In the genomic region with DNA sequence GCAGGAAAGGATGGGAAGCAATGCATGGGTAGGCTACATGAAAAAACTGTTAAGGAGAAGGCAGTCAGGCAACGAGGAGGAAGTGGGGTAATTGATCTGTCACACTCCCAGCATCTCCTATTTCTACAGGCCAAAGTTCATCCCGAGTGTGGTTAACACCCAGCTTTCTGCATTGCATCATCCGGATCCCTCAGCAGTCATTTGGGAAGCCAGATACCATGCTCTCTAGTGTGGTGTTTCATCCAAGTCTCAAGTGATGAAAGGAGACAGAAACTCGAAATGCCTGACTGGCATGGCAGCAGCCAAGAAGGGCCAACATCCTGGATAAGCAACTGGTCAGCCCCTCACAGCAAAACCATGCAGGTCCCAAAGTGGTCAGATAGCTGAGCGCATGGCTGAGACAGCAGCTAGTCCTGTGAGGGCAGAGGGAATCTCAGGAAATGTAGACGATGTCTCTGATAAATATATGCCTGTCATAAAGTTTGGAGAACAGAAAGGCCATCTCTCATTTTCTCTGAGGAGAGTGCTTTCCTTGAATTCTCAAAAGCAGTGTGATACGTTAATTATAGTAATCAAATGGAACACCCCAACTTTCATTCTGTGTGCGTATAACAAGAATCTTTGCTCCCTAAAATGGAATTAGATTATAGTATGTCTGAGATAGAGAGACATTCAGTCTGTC, we compare ENCODE assay signal across 1 cellular context.
TF ChIP-seq lines count a peak whose summit lies in the region.

No MANE protein-coding gene starts in this region.

TF ChIP-seq in HepG2, 621 proteins besides CTCF, POLR2A, EP300 and RAD21 (continued from another document and continues in another):
- TF ChIP-seq ZNF770 (CRISPR knock-in tag; IDR thresholded peaks at IDR 0.05), result peak; percentile 63; the same call in 1 of the 2 replicates
- TF ChIP-seq FOXO1 (CRISPR knock-in tag; IDR thresholded peaks at IDR 0.05), result peak; percentile 92
- TF ChIP-seq SATB2 (CRISPR knock-in tag; IDR thresholded peaks at IDR 0.05), result no peak
- TF ChIP-seq SRSF4 (IDR thresholded peaks at IDR 0.05; ENCODE audit: low read depth, low read length, poor library complexity, severe bottlenecking), result no peak
- TF ChIP-seq IRX3 (CRISPR knock-in tag; IDR thresholded peaks at IDR 0.05; ENCODE audit: borderline replicate concordance, low read depth), result no peak; the same call in 1 of the 2 replicates
- TF ChIP-seq FOXK1 (CRISPR knock-in tag; IDR thresholded peaks at IDR 0.05; ENCODE audit: borderline replicate concordance, low read depth), result peak; percentile 88
- TF ChIP-seq ZNF251 (CRISPR knock-in tag; IDR thresholded peaks at IDR 0.05), result no peak
- TF ChIP-seq MAFK (conservative IDR thresholded peaks at IDR 0.05 in 1 of 2, IDR thresholded peaks at IDR 0.05 in 1 of 2; ENCODE audit: low read length in 2 of 2), result no peak
- no peak for TF ChIP-seq ZNF234 (CRISPR knock-in tag; conservative IDR thresholded peaks at IDR 0.05)
- no peak for TF ChIP-seq TBP (CRISPR knock-in tag; IDR thresholded peaks at IDR 0.05)
- TF ChIP-seq TRIM24 (CRISPR knock-in tag; IDR thresholded peaks at IDR 0.05), result no peak
- TF ChIP-seq, protein P1, sequence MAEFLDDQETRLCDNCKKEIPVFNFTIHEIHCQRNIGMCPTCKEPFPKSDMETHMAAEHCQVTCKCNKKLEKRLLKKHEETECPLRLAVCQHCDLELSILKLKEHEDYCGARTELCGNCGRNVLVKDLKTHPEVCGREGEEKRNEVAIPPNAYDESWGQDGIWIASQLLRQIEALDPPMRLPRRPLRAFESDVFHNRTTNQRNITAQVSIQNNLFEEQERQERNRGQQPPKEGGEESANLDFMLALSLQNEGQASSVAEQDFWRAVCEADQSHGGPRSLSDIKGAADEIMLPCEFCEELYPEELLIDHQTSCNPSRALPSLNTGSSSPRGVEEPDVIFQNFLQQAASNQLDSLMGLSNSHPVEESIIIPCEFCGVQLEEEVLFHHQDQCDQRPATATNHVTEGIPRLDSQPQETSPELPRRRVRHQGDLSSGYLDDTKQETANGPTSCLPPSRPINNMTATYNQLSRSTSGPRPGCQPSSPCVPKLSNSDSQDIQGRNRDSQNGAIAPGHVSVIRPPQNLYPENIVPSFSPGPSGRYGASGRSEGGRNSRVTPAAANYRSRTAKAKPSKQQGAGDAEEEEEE (CRISPR knock-in tag; IDR thresholded peaks at IDR 0.05; ENCODE audit: borderline replicate concordance), result peak; percentile 92; the same call in 1 of the 2 replicates
- TF ChIP-seq NBN (conservative IDR thresholded peaks at IDR 0.05), result no peak
- peak; percentile 96 for TF ChIP-seq IRF2 (CRISPR knock-in tag; IDR thresholded peaks at IDR 0.05)
- peak; percentile 67; the same call in 1 of the 2 replicates for TF ChIP-seq WIZ (CRISPR knock-in tag; IDR thresholded peaks at IDR 0.05)
- TF ChIP-seq PPARG (CRISPR knock-in tag; conservative IDR thresholded peaks at IDR 0.05), result peak; percentile 97
- 0 out of 2 replicates have a peak, but pooled peaks have one; percentile 50 for TF ChIP-seq ZBTB3 (CRISPR knock-in tag; IDR thresholded peaks at IDR 0.05; ENCODE audit: borderline replicate concordance, low read depth)
- no peak for TF ChIP-seq ZNF138 (CRISPR knock-in tag; IDR thresholded peaks at IDR 0.05; ENCODE audit: low read depth)
- TF ChIP-seq THAP9 (CRISPR knock-in tag; IDR thresholded peaks at IDR 0.05; ENCODE audit: borderline replicate concordance), result peak; percentile 45; the same call in 1 of the 2 replicates
- 0 out of 2 replicates have a peak, but pooled peaks have one; percentile 22 for TF ChIP-seq STAT6 (CRISPR knock-in tag; IDR thresholded peaks at IDR 0.05; ENCODE audit: borderline replicate concordance)
- TF ChIP-seq SCMH1 (CRISPR knock-in tag; IDR thresholded peaks at IDR 0.05; ENCODE audit: borderline replicate concordance), result no peak
- TF ChIP-seq, protein P2, sequence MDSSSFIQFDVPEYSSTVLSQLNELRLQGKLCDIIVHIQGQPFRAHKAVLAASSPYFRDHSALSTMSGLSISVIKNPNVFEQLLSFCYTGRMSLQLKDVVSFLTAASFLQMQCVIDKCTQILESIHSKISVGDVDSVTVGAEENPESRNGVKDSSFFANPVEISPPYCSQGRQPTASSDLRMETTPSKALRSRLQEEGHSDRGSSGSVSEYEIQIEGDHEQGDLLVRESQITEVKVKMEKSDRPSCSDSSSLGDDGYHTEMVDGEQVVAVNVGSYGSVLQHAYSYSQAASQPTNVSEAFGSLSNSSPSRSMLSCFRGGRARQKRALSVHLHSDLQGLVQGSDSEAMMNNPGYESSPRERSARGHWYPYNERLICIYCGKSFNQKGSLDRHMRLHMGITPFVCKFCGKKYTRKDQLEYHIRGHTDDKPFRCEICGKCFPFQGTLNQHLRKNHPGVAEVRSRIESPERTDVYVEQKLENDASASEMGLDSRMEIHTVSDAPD (CRISPR knock-in tag; IDR thresholded peaks at IDR 0.05), result peak; percentile 91; the same call in 1 of the 2 replicates
- TF ChIP-seq SP140L (CRISPR knock-in tag; IDR thresholded peaks at IDR 0.05; ENCODE audit: borderline replicate concordance), result no peak
- peak; percentile 43; the same call in 1 of the 2 replicates for TF ChIP-seq ZFX (CRISPR knock-in tag; IDR thresholded peaks at IDR 0.05; ENCODE audit: low read depth)
- no peak for TF ChIP-seq ZMAT5 (CRISPR knock-in tag; IDR thresholded peaks at IDR 0.05; ENCODE audit: borderline replicate concordance, low read depth)
- TF ChIP-seq, protein P3, sequence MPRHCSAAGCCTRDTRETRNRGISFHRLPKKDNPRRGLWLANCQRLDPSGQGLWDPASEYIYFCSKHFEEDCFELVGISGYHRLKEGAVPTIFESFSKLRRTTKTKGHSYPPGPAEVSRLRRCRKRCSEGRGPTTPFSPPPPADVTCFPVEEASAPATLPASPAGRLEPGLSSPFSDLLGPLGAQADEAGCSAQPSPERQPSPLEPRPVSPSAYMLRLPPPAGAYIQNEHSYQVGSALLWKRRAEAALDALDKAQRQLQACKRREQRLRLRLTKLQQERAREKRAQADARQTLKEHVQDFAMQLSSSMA (CRISPR knock-in tag; IDR thresholded peaks at IDR 0.05), result no peak
- peak; percentile 21 for TF ChIP-seq ZNF883 (CRISPR knock-in tag; IDR thresholded peaks at IDR 0.05; ENCODE audit: not compliant biosample characterization)
- TF ChIP-seq ZNF552 (CRISPR knock-in tag; IDR thresholded peaks at IDR 0.05; ENCODE audit: borderline replicate concordance), result 0 out of 2 replicates have a peak, but pooled peaks have one; percentile 63
- TF ChIP-seq ZNF747 (CRISPR knock-in tag; IDR thresholded peaks at IDR 0.05; ENCODE audit: borderline replicate concordance), result no peak
- peak; percentile 97 for TF ChIP-seq HNF4G (IDR thresholded peaks at IDR 0.05; ENCODE audit: borderline replicate concordance, low read depth, low read length)
- peak; percentile 98 for TF ChIP-seq HNF4G (CRISPR knock-in tag; IDR thresholded peaks at IDR 0.05; ENCODE audit: borderline replicate concordance, low read depth)
- peak; percentile 66; the same call in 1 of the 2 replicates for TF ChIP-seq KDM5B (CRISPR knock-in tag; IDR thresholded peaks at IDR 0.05; ENCODE audit: borderline replicate concordance)
- no peak for TF ChIP-seq NCOA5 (CRISPR knock-in tag; IDR thresholded peaks at IDR 0.05)
- TF ChIP-seq JDP2 (CRISPR knock-in tag; IDR thresholded peaks at IDR 0.05; ENCODE audit: borderline replicate concordance), result no peak
- TF ChIP-seq ZNF317 (CRISPR knock-in tag; IDR thresholded peaks at IDR 0.05), result peak; percentile 53
- 0 out of 2 replicates have a peak, but pooled peaks have one; percentile 17 for TF ChIP-seq ZNF33B (CRISPR knock-in tag; IDR thresholded peaks at IDR 0.05)
- TF ChIP-seq, protein P4, sequence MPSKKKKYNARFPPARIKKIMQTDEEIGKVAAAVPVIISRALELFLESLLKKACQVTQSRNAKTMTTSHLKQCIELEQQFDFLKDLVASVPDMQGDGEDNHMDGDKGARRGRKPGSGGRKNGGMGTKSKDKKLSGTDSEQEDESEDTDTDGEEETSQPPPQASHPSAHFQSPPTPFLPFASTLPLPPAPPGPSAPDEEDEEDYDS (CRISPR knock-in tag; IDR thresholded peaks at IDR 0.05), result peak; percentile 72
- TF ChIP-seq MIER2 (CRISPR knock-in tag; IDR thresholded peaks at IDR 0.05), result peak; percentile 85; the same call in 1 of the 2 replicates
- no peak for TF ChIP-seq ZNF768 (CRISPR knock-in tag; IDR thresholded peaks at IDR 0.05)
- TF ChIP-seq E2F2 (CRISPR knock-in tag; IDR thresholded peaks at IDR 0.05; ENCODE audit: borderline replicate concordance), result no peak
- no peak for TF ChIP-seq FLYWCH1 (CRISPR knock-in tag; IDR thresholded peaks at IDR 0.05)
- TF ChIP-seq, protein P5, sequence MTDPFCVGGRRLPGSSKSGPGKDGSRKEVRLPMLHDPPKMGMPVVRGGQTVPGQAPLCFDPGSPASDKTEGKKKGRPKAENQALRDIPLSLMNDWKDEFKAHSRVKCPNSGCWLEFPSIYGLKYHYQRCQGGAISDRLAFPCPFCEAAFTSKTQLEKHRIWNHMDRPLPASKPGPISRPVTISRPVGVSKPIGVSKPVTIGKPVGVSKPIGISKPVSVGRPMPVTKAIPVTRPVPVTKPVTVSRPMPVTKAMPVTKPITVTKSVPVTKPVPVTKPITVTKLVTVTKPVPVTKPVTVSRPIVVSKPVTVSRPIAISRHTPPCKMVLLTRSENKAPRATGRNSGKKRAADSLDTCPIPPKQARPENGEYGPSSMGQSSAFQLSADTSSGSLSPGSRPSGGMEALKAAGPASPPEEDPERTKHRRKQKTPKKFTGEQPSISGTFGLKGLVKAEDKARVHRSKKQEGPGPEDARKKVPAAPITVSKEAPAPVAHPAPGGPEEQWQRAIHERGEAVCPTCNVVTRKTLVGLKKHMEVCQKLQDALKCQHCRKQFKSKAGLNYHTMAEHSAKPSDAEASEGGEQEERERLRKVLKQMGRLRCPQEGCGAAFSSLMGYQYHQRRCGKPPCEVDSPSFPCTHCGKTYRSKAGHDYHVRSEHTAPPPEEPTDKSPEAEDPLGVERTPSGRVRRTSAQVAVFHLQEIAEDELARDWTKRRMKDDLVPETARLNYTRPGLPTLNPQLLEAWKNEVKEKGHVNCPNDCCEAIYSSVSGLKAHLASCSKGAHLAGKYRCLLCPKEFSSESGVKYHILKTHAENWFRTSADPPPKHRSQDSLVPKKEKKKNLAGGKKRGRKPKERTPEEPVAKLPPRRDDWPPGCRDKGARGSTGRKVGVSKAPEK (CRISPR knock-in tag; IDR thresholded peaks at IDR 0.05; ENCODE audit: borderline replicate concordance), result peak; percentile 63; the same call in 1 of the 2 replicates
- TF ChIP-seq ZNF564 (CRISPR knock-in tag; IDR thresholded peaks at IDR 0.05), result peak; percentile 81
